Comparison of ENCODE assay signal across 19 cellular contexts in the genomic region with DNA sequence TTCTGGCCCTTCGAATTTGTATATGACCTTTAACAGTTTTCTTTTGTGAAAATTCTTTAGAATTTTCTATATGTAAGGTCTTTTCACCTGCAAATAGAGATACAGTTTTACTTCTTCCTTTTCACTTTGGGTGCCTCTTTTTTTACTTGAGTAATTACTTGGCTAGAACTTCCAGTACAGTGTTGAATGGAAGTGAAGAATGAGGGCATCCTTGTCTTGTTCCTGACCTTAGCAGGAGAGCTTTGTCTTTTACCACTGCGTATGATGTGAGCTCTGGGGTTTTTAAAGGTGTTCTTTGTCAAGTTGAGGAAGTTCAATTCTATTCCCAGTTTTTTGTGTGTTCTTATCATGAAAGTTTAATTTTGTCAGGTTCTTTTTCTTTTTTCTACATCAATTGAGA.
"Had no signal": no experiment of that assay in that cellular context is flagged by ENCODE, and none has a peak within 500 bp of the region (broad histone marks: within the 10 kb centered on the region; RNA-seq: fewer than 3 reads in every experiment).

No MANE protein-coding gene starts in this region.

- H3K27ac Mint-ChIP-seq: activated naive CD4-positive, alpha-beta T cell treated with anti-CD3 and anti-CD28 coated beads, Interleukin-2, amount 50 U/mL, for 24 hours; nephron; stimulated activated naive CD8-positive, alpha-beta T cell treated with anti-CD3 and anti-CD28 coated beads, Interleukin-15, amount 100 ng/mL, for 72 hours; type B pancreatic cell had no signal

- H3K4me1 ChIP-seq: uterus had no signal

- H3K4me3 Mint-ChIP-seq: activated CD4-positive, alpha-beta T cell treated with anti-CD3 and anti-CD28 coated beads, Interleukin-2, amount 10 ng/mL, durations not matched to agents 24 days and 14 days; nephron; type B pancreatic cell had no signal

- H3K27ac ChIP-seq: epithelial cell of prostate, esophagus squamous epithelium, heart right ventricle, right lobe of liver, uterus had no signal

- DNase-seq: activated CD4-positive, alpha-beta T cell treated with anti-CD3 and anti-CD28 coated beads, Interleukin-2, amount 10 ng/mL, durations not matched to agents 24 days and 14 days; anterior cingulate cortex; effector CD8-positive, alpha-beta T cell; esophagus squamous epithelium; foreskin melanocyte; heart right ventricle; left cardiac atrium; left ventricle myocardium superior; mucosa of descending colon; right lobe of liver; stimulated activated CD4-positive, alpha-beta T cell treated with anti-CD3 and anti-CD28 coated beads, Interleukin-2, amount 100 ng/mL, for 48 hours; stimulated activated naive CD8-positive, alpha-beta T cell treated with anti-CD3 and anti-CD28 coated beads, Interleukin-15, amount 100 ng/mL, for 72 hours; substantia nigra; uterus had no signal

- H3K9me3 Mint-ChIP-seq: activated CD4-positive, alpha-beta T cell treated with anti-CD3 and anti-CD28 coated beads, Interleukin-2, amount 10 ng/mL, durations not matched to agents 24 days and 14 days; activated naive CD4-positive, alpha-beta T cell treated with anti-CD3 and anti-CD28 coated beads, Interleukin-2, amount 50 U/mL, for 24 hours; activated T-helper 2 cell treated with anti-CD3 and anti-CD28 coated beads, Interferon-gamma antibody, Interleukin-2, Interleukin-4, amounts not matched to agents 10 μg/mL and 5 μg/mL and 100 μg/mL, durations not matched to agents 14 hours and 24 hours and 36 hours; nephron; stimulated activated naive CD8-positive, alpha-beta T cell treated with anti-CD3 and anti-CD28 coated beads, Interleukin-15, amount 100 ng/mL, for 72 hours; type B pancreatic cell had no signal

- H3K4me3 ChIP-seq: esophagus squamous epithelium, heart right ventricle, mucosa of descending colon, right lobe of liver, uterus had no signal

- H3K36me3 ChIP-seq: right lobe of liver, uterus had no signal

- H3K27me3 Mint-ChIP-seq: activated CD4-positive, alpha-beta T cell treated with anti-CD3 and anti-CD28 coated beads, Interleukin-2, amount 10 ng/mL, durations not matched to agents 24 days and 14 days; activated naive CD4-positive, alpha-beta T cell treated with anti-CD3 and anti-CD28 coated beads, Interleukin-2, amount 50 U/mL, for 24 hours; stimulated activated naive CD8-positive, alpha-beta T cell treated with anti-CD3 and anti-CD28 coated beads, Interleukin-15, amount 100 ng/mL, for 72 hours; type B pancreatic cell had no signal

- H3K9me3 ChIP-seq: esophagus squamous epithelium, heart right ventricle, mucosa of descending colon, right lobe of liver, uterus had no signal

- H3K27me3 ChIP-seq: esophagus squamous epithelium, heart right ventricle, right lobe of liver, uterus had no signal
